Comparison of ENCODE assay signal across 1 cellular context in the genomic region with DNA sequence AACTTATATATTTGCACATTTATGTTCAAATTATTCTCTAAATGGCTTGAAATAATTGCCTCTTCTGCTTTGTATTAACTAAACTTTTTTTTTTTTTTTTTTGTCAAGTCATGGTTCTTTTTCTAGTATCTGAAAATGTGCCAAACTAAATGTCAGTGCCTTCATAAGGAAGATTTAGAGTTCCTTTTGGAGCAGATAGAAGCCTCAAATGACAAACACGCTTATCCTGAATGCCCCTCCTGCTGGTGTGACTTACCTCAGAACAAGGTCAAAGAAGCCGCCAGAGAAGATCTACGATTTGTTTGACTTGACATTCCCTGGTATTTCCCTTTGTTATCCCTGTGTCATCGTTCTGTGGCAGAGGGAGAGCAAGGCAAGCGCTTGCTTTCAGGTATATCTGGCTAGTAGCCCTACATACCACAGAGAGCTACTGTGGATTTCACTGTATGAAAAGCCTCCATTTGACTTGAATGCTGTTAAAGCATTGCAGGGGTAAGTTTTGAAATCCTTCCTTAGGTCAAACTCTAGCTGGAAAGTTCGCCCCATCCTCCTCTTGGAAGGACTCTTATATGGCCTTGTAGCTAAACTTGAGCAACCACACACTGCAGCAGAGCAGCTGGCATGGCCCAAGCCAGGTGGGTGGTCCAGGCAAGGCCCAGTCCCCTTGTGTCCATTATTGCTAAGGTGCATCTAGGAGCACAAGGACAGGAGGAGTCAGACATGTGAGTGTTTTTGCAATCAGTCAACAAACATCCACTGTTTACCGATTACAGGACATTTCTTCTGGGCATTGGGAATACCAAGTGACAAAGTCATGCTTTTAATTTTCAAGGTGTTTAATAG.
TF ChIP-seq lines count a peak whose summit lies in the region.

No MANE protein-coding gene starts in this region.

TF ChIP-seq in K562, 482 proteins besides CTCF, POLR2A, EP300 and RAD21 (continued from another document):
- TF ChIP-seq, protein P1, sequence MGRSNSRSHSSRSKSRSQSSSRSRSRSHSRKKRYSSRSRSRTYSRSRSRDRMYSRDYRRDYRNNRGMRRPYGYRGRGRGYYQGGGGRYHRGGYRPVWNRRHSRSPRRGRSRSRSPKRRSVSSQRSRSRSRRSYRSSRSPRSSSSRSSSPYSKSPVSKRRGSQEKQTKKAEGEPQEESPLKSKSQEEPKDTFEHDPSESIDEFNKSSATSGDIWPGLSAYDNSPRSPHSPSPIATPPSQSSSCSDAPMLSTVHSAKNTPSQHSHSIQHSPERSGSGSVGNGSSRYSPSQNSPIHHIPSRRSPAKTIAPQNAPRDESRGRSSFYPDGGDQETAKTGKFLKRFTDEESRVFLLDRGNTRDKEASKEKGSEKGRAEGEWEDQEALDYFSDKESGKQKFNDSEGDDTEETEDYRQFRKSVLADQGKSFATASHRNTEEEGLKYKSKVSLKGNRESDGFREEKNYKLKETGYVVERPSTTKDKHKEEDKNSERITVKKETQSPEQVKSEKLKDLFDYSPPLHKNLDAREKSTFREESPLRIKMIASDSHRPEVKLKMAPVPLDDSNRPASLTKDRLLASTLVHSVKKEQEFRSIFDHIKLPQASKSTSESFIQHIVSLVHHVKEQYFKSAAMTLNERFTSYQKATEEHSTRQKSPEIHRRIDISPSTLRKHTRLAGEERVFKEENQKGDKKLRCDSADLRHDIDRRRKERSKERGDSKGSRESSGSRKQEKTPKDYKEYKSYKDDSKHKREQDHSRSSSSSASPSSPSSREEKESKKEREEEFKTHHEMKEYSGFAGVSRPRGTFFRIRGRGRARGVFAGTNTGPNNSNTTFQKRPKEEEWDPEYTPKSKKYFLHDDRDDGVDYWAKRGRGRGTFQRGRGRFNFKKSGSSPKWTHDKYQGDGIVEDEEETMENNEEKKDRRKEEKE (IDR thresholded peaks at IDR 0.05; ENCODE audit: borderline replicate concordance in 1 of 2, control insufficient read depth in 1 of 2, low read depth in 2 of 2, low read length in 1 of 2), result no peak
- TF ChIP-seq TEAD2 (tag; IDR thresholded peaks at IDR 0.05) (no peak), DMBX1 (CRISPR knock-in tag; IDR thresholded peaks at IDR 0.05; ENCODE audit: borderline replicate concordance) (no peak), SMARCA4 (IDR thresholded peaks at IDR 0.05) (no peak), ZNF175 (CRISPR knock-in tag; IDR thresholded peaks at IDR 0.05; ENCODE audit: low read depth) (no peak), POLR3A (IDR thresholded peaks at IDR 0.05; ENCODE audit: borderline replicate concordance, extremely low read depth, insufficient read depth, insufficient read length) (no peak), PML (IDR thresholded peaks at IDR 0.05; ENCODE audit: low read length) (no peak), ZBTB1 (CRISPR knock-in tag; IDR thresholded peaks at IDR 0.05; ENCODE audit: borderline replicate concordance, low read depth) (no peak), BACH1 (tag; IDR thresholded peaks at IDR 0.05) (peak; percentile 47; the same call in 1 of the 2 replicates), HMG20A (CRISPR knock-in tag; conservative IDR thresholded peaks at IDR 0.05) (no peak), SMC3 (conservative IDR thresholded peaks at IDR 0.05; ENCODE audit: insufficient read depth, low read depth, low read length) (no peak), ZNF384 (IDR thresholded peaks at IDR 0.05; ENCODE audit: low read depth, low read length) (no peak), POLR2AphosphoS5 (IDR thresholded peaks at IDR 0.05; ENCODE audit: control insufficient read depth, insufficient read depth, low read depth, low read length) (no peak), BCL6 (CRISPR knock-in tag; IDR thresholded peaks at IDR 0.05) (no peak), FIP1L1 (IDR thresholded peaks at IDR 0.05; ENCODE audit: low read depth, low read length, poor library complexity, severe bottlenecking) (no peak), HNRNPH1 (optimal IDR thresholded peaks at IDR 0.05; ENCODE audit: low read depth, low read length) (no peak)
- TF ChIP-seq, protein P2, sequence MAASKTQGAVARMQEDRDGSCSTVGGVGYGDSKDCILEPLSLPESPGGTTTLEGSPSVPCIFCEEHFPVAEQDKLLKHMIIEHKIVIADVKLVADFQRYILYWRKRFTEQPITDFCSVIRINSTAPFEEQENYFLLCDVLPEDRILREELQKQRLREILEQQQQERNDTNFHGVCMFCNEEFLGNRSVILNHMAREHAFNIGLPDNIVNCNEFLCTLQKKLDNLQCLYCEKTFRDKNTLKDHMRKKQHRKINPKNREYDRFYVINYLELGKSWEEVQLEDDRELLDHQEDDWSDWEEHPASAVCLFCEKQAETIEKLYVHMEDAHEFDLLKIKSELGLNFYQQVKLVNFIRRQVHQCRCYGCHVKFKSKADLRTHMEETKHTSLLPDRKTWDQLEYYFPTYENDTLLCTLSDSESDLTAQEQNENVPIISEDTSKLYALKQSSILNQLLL (CRISPR knock-in tag; IDR thresholded peaks at IDR 0.05; ENCODE audit: borderline replicate concordance), result no peak
- TF ChIP-seq, protein P3, sequence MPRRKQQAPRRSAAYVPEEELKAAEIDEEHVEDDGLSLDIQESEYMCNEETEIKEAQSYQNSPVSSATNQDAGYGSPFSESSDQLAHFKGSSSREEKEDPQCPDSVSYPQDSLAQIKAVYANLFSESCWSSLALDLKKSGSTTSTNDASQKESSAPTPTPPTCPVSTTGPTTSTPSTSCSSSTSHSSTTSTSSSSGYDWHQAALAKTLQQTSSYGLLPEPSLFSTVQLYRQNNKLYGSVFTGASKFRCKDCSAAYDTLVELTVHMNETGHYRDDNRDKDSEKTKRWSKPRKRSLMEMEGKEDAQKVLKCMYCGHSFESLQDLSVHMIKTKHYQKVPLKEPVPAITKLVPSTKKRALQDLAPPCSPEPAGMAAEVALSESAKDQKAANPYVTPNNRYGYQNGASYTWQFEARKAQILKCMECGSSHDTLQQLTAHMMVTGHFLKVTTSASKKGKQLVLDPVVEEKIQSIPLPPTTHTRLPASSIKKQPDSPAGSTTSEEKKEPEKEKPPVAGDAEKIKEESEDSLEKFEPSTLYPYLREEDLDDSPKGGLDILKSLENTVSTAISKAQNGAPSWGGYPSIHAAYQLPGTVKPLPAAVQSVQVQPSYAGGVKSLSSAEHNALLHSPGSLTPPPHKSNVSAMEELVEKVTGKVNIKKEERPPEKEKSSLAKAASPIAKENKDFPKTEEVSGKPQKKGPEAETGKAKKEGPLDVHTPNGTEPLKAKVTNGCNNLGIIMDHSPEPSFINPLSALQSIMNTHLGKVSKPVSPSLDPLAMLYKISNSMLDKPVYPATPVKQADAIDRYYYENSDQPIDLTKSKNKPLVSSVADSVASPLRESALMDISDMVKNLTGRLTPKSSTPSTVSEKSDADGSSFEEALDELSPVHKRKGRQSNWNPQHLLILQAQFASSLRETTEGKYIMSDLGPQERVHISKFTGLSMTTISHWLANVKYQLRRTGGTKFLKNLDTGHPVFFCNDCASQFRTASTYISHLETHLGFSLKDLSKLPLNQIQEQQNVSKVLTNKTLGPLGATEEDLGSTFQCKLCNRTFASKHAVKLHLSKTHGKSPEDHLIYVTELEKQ (CRISPR knock-in tag; IDR thresholded peaks at IDR 0.05), result no peak
